ENCODE assay signal across 20 cellular contexts in the genomic region with DNA sequence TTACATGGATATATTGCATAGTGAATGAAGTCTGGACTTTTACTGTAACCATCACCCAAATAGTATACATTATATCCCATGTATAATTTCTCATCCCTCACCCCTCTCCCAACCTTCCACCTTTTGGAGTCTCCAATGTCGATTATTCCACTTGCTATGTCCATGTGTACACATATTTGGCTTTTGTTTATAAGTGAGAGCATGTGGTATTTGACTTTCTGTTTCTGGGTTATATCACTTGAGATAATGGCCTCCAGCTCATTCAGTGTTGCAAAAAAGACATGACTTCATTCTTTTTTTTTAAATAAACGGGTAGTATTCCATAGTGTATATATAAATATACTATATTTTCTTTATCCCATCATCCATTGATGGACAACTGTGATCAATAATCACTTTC.
DNase-seq lines count a peak whose midpoint lies in the region; ATAC-seq and TF ChIP-seq lines count a peak whose summit lies in the region.
"Had no signal": no experiment of that assay in that cellular context is flagged by ENCODE, and none has a peak within 500 bp of the region (broad histone marks: within the 10 kb centered on the region; RNA-seq: fewer than 3 reads in every experiment).

No MANE protein-coding gene starts in this region.

- H2AK5ac ChIP-seq in IMR-90 (ENCODE audit: low read depth, low read length): no peak overlapping the region

- no peaks in the 10 kb centered on the region for H3K79me1 ChIP-seq in IMR-90 (ENCODE audit: low read depth in 1 of 2, low read length in 2 of 2)

- no peak overlapping the region for H3K18ac ChIP-seq in IMR-90 (ENCODE audit: low read depth, low read length)

- H2BK20ac ChIP-seq in IMR-90 (ENCODE audit: low read depth, low read length): no peak overlapping the region

- in situ Hi-C loops in IMR-90 (cut with MboI; ENCODE audit: low sequenced_read_pairs): no loop called here

- H3K27me3 ChIP-seq in IMR-90 (ENCODE audit: control insufficient read depth, insufficient read depth, low read length): no peaks in the 10 kb centered on the region
- H3K27me3 ChIP-seq: BE2C, BLaER1 had no signal

- no peak overlapping the region for H4K8ac ChIP-seq in IMR-90 (ENCODE audit: low read depth in 2 of 2, low read length in 2 of 2)

- H3K56ac ChIP-seq in IMR-90 (ENCODE audit: extremely low read depth, insufficient read depth, low read length): no peak overlapping the region

- WGBS in IMR-90 (ENCODE audit: extremely low coverage in 2 of 2, insufficient read length in 1 of 2), 2 experiments: no CpG with 5 or more reads among the region's 2 CpGs

- no TSS peak for BruUV-seq in IMR-90 (replicated peaks; lab: Mats Ljungman, UMichigan)

- no peak overlapping the region for H3K4me2 ChIP-seq in IMR-90 (ENCODE audit: low read depth, low read length)
- H3K4me2 ChIP-seq: BLaER1 had no signal

- H4K20me1 ChIP-seq in IMR-90 (ENCODE audit: insufficient read depth, low read length): no peaks in the 10 kb centered on the region
- H4K20me1 ChIP-seq: BLaER1 had no signal

- TF ChIP-seq POLR2A in IMR-90 (IDR thresholded peaks at IDR 0.05; ENCODE audit: low read depth, low read length): no peak

- ATAC-seq in IMR-90 (ENCODE audit: low read depth) (no peak), GM21717 (IDR thresholded peaks at IDR 0.05; ENCODE audit: unreplicated experiment) (no peak)

- DNase-seq in IMR-90 (peak; percentile 31), amniotic epithelial cell (ENCODE audit: low read depth) (peak; percentile 25), fibroblast of villous mesenchyme (ENCODE audit: low read depth) (peak; percentile 73), DMS79 treated with DMSO at 0.1 percent for 48 hours (lab: John Stamatoyannopoulos, UW) (no peak), NCI-H524 treated with DMSO at 0.1 percent for 48 hours (lab: John Stamatoyannopoulos, UW) (no peak)
- DNase-seq: 8988T; ACHN; BE2C; C1 segment of cervical spinal cord; CD4-positive, alpha-beta memory T cell; CD4-positive, CD25-positive, alpha-beta regulatory T cell; CD8-positive, alpha-beta memory T cell; COR-L47; DMS 273 treated with DMSO at 0.1 percent for 48 hours; DMS153; DMS53; DMS79; GF-D8 had no signal

- H4K5ac ChIP-seq in IMR-90 (ENCODE audit: low read depth, low read length): no peak overlapping the region

- H2BK120ac ChIP-seq in IMR-90 (ENCODE audit: low read depth, low read length): no peak overlapping the region

- no peak overlapping the region for H2AK9ac ChIP-seq in IMR-90 (replicated peaks; ENCODE audit: low read depth, low read length, poor library complexity)

- no peak overlapping the region for H3K27ac ChIP-seq in IMR-90 (ENCODE audit: insufficient read depth, low read length)
- H3K27ac ChIP-seq: BLaER1 had no signal

- TF ChIP-seq RAD21 in IMR-90 (IDR thresholded peaks at IDR 0.05; ENCODE audit: low read length): no peak

- no peak overlapping the region for H4K91ac ChIP-seq in IMR-90 (ENCODE audit: insufficient read depth, low read depth, low read length)

- H3K36me3 ChIP-seq in IMR-90 (ENCODE audit: control insufficient read depth, insufficient read depth, low read length): no peaks in the 10 kb centered on the region
- H3K36me3 ChIP-seq: BE2C, BLaER1 had no signal

- H3K4ac ChIP-seq in IMR-90 (ENCODE audit: low read depth, low read length): no peak overlapping the region

- dilution Hi-C loops in IMR-90 (cut with HindIII; ENCODE audit: low sequenced_read_pairs, unreplicated experiment): no loop called here

- H2BK15ac ChIP-seq in IMR-90 (ENCODE audit: low read depth, low read length): no peak overlapping the region

- intact Hi-C loops in IMR-90 (cut with micrococcal nuclease): no loop called here

- H3K9ac ChIP-seq in IMR-90 (ENCODE audit: low read depth, low read length): no peak overlapping the region
- H3K9ac ChIP-seq: BLaER1 had no signal

- H3K4me1 ChIP-seq in IMR-90 (ENCODE audit: control insufficient read depth, insufficient read depth, low read length): peaks cover 4% of the 10 kb centered on the region
- H3K4me1 ChIP-seq: BLaER1 had no signal

- no peaks in the 10 kb centered on the region for H3K9me3 ChIP-seq in IMR-90 (ENCODE audit: control insufficient read depth, insufficient read depth, low read length)
- H3K9me3 ChIP-seq: BE2C, BLaER1 had no signal

- H3K9me1 ChIP-seq in IMR-90 (ENCODE audit: insufficient read depth, low read length): no peaks in the 10 kb centered on the region

- CTCF ChIA-PET in IMR-90 (lab: Yijun Ruan, JAX): interaction anchor here (0.6 kb wide), 1 partner anchor 53 kb away, joined by 3 read pairs; no protein-coding TSS in a partner anchor

- no peak overlapping the region for H2AFZ ChIP-seq in IMR-90 (replicated peaks; ENCODE audit: low read length, poor library complexity)

- POLR2A ChIA-PET in IMR-90 (lab: Charles Lee; ENCODE audit: unreplicated experiment): no interaction called here

- TF ChIP-seq CTCF in IMR-90 (conservative IDR thresholded peaks at IDR 0.05; ENCODE audit: low read depth, low read length) (no peak), fibroblast of villous mesenchyme (IDR thresholded peaks at IDR 0.05; ENCODE audit: insufficient read depth, low read depth, low read length) (no peak)

- H2BK5ac ChIP-seq in IMR-90 (ENCODE audit: low read depth, low read length, poor library complexity, severe bottlenecking): no peak overlapping the region

- H3K14ac ChIP-seq in IMR-90 (replicated peaks; ENCODE audit: low read depth, low read length): no peak overlapping the region

- H3K4me3 ChIP-seq in IMR-90 (ENCODE audit: insufficient read depth, low read depth, low read length) (no peak overlapping the region), fibroblast of villous mesenchyme (ENCODE audit: low read depth, low read length) (no peak overlapping the region)
- H3K4me3 ChIP-seq: BLaER1 had no signal

- no peak overlapping the region for H3K23ac ChIP-seq in IMR-90 (ENCODE audit: low read depth, low read length)

TF ChIP-seq in IMR-90, 13 proteins besides CTCF, POLR2A, EP300 and RAD21:
- TF ChIP-seq, protein P1, sequence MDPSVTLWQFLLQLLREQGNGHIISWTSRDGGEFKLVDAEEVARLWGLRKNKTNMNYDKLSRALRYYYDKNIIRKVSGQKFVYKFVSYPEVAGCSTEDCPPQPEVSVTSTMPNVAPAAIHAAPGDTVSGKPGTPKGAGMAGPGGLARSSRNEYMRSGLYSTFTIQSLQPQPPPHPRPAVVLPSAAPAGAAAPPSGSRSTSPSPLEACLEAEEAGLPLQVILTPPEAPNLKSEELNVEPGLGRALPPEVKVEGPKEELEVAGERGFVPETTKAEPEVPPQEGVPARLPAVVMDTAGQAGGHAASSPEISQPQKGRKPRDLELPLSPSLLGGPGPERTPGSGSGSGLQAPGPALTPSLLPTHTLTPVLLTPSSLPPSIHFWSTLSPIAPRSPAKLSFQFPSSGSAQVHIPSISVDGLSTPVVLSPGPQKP (IDR thresholded peaks at IDR 0.05; ENCODE audit: borderline replicate concordance, low read depth, low read length): no peak
- no peak for TF ChIP-seq CEBPB (IDR thresholded peaks at IDR 0.05; ENCODE audit: low read depth, low read length)

Comparison
In these comparisons a context has a peak if more than half of its experiments do, and no peak if none do; other contexts are left out.
1. DNase-seq: peak in IMR-90 (single experiment), amniotic epithelial cell (single experiment) and fibroblast of villous mesenchyme (single experiment); none in DMS79 treated with DMSO at 0.1 percent for 48 hours (single experiment) and NCI-H524 treated with DMSO at 0.1 percent for 48 hours (single experiment).